In the genomic region with DNA sequence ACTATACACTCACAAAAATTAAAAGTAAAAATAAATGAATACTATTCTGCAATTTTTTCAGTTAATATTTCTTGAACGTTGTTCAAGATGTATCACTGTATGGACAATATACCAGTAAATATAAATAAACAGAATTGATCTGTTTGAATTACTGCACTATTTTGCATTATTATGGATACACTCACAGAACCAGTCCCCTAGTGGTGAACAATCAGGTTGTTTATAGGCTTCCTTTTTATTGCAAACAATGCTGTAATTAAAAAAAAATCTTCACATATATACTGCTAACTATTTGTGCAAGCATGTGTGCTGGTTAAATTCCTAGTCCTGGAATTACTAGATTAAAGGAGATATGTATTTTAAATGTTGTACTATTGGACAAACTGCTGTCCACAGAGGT, we compare ENCODE assay signal across 14 cellular contexts.
A peak's percentile ranks its signal among the peaks of the same experiment; 100 is the strongest.
DNase-seq lines count a peak whose midpoint lies in the region; ATAC-seq and TF ChIP-seq lines count a peak whose summit lies in the region.
"Had no signal": no experiment of that assay in that cellular context is flagged by ENCODE, and none has a peak within 500 bp of the region (broad histone marks: within the 10 kb centered on the region; RNA-seq: fewer than 3 reads in every experiment).

No MANE protein-coding gene starts in this region.

- TF ChIP-seq POLR2A in IMR-90 (IDR thresholded peaks at IDR 0.05; ENCODE audit: low read depth, low read length), result no peak

- H3K9me3 ChIP-seq in AG04450 (ENCODE audit: control insufficient read depth, insufficient read depth, low read length) (no peaks in the 10 kb centered on the region), IMR-90 (ENCODE audit: control insufficient read depth, insufficient read depth, low read length) (no peaks in the 10 kb centered on the region), WERI-Rb-1 (ENCODE audit: severe bottlenecking) (no peaks in the 10 kb centered on the region)

- no peaks in the 10 kb centered on the region for H4K20me1 ChIP-seq in IMR-90 (ENCODE audit: insufficient read depth, low read length)

- no peaks in the 10 kb centered on the region for H3K36me3 ChIP-seq in IMR-90 (ENCODE audit: control insufficient read depth, insufficient read depth, low read length)
- no peaks in the 10 kb centered on the region for H3K36me3 ChIP-seq in WERI-Rb-1

- no peaks in the 10 kb centered on the region for H3K79me1 ChIP-seq in IMR-90 (ENCODE audit: low read depth in 1 of 2, low read length in 2 of 2)

- H2BK5ac ChIP-seq in IMR-90 (ENCODE audit: low read depth, low read length, poor library complexity, severe bottlenecking), result no peak overlapping the region

- no peak overlapping the region for H3K56ac ChIP-seq in IMR-90 (ENCODE audit: extremely low read depth, insufficient read depth, low read length)

- no peak overlapping the region for H3K14ac ChIP-seq in IMR-90 (replicated peaks; ENCODE audit: low read depth, low read length)

- H3K9me1 ChIP-seq in IMR-90 (ENCODE audit: insufficient read depth, low read length), result 0 out of 2 replicates have a peak, but pooled peaks cover 3% of the 10 kb centered on the region

- H2AFZ ChIP-seq in IMR-90 (replicated peaks; ENCODE audit: low read length, poor library complexity), result no peak overlapping the region

- peak; percentile 22; the same call in 1 of the 2 replicates for TF ChIP-seq RAD21 in IMR-90 (IDR thresholded peaks at IDR 0.05; ENCODE audit: low read length)

- no peak overlapping the region for H3K23ac ChIP-seq in IMR-90 (ENCODE audit: low read depth, low read length)

- no peak for ATAC-seq in IMR-90 (ENCODE audit: low read depth)
- no peak for ATAC-seq in GM19035 (IDR thresholded peaks at IDR 0.05; ENCODE audit: unreplicated experiment)
- ATAC-seq in GM18520 (IDR thresholded peaks at IDR 0.05; ENCODE audit: unreplicated experiment), result no peak
- ATAC-seq: activated CD4-positive, CD25-positive, alpha-beta regulatory T cell treated with anti-CD3 and anti-CD28 coated beads, Interleukin-2, amount 50 U/mL, for 24 hours; naive thymus-derived CD8-positive, alpha-beta T cell; T-helper 17 cell had no signal

- no peak overlapping the region for H3K4me3 ChIP-seq in AG04450 (ENCODE audit: low read depth, low read length)
- no peak overlapping the region for H3K4me3 ChIP-seq in IMR-90 (ENCODE audit: insufficient read depth, low read depth, low read length)
- no peak overlapping the region for H3K4me3 ChIP-seq in WERI-Rb-1 (ENCODE audit: low read depth, low read length)
- no peak overlapping the region for H3K4me3 ChIP-seq in foreskin fibroblast (ENCODE audit: low read depth in 1 of 2, low read length in 2 of 2)

- H3K18ac ChIP-seq in IMR-90 (ENCODE audit: low read depth, low read length), result peak overlapping the region; percentile 69; the same call in 1 of the 2 replicates

- no peak overlapping the region for H3K9ac ChIP-seq in IMR-90 (ENCODE audit: low read depth, low read length)

- no peak overlapping the region for H3K4me2 ChIP-seq in IMR-90 (ENCODE audit: low read depth, low read length)

- TF ChIP-seq CTCF in AG04450 (IDR thresholded peaks at IDR 0.05; ENCODE audit: low read depth, low read length) (peak; percentile 40), IMR-90 (conservative IDR thresholded peaks at IDR 0.05; ENCODE audit: low read depth, low read length) (peak; percentile 33; the same call in 1 of the 2 replicates), WERI-Rb-1 (IDR thresholded peaks at IDR 0.05; ENCODE audit: low read depth, low read length) (no peak), foreskin fibroblast (IDR thresholded peaks at IDR 0.05; ENCODE audit: low read depth, low read length) (peak; percentile 26)

- DNase-seq in AG04450 (ENCODE audit: low read depth, low spot score) (no peak), IMR-90 (no peak), WERI-Rb-1 (no peak), foreskin fibroblast (no peak), superior temporal gyrus (ENCODE audit: extremely low spot score) (no peak), RPMI8226 (no peak)
- DNase-seq: aorta; naive thymus-derived CD8-positive, alpha-beta T cell; NCI-H2107; retina; T-helper 17 cell had no signal

- H3K4ac ChIP-seq in IMR-90 (ENCODE audit: low read depth, low read length), result no peak overlapping the region

- H4K5ac ChIP-seq in IMR-90 (ENCODE audit: low read depth, low read length), result peak overlapping the region; percentile 82; the same call in 1 of the 2 replicates

- H4K8ac ChIP-seq in IMR-90 (ENCODE audit: low read depth in 2 of 2, low read length in 2 of 2), result peak overlapping the region in 1 of 2 experiments; percentile 77; a peak in 1 of 4 replicates

- H3K4me1 ChIP-seq in IMR-90 (ENCODE audit: control insufficient read depth, insufficient read depth, low read length), result 0 out of 2 replicates have a peak, but pooled peaks cover 4% of the 10 kb centered on the region

- H3K27ac ChIP-seq in AG04450 (ENCODE audit: low read depth, low read length) (no peak overlapping the region), IMR-90 (ENCODE audit: insufficient read depth, low read length) (no peak overlapping the region), WERI-Rb-1 (peak overlapping the region; percentile 9; the same call in 1 of the 2 replicates)

- no peak overlapping the region for H2AK9ac ChIP-seq in IMR-90 (replicated peaks; ENCODE audit: low read depth, low read length, poor library complexity)

- peak overlapping the region; percentile 39; the same call in 1 of the 2 replicates for H4K91ac ChIP-seq in IMR-90 (ENCODE audit: insufficient read depth, low read depth, low read length)

- H2BK20ac ChIP-seq in IMR-90 (ENCODE audit: low read depth, low read length), result peak overlapping the region; percentile 47; the same call in 1 of the 2 replicates

- H2AK5ac ChIP-seq in IMR-90 (ENCODE audit: low read depth, low read length), result peak overlapping the region; percentile 57; the same call in 1 of the 2 replicates

- in situ Hi-C loops in IMR-90 (cut with MboI; ENCODE audit: low sequenced_read_pairs), result loop anchor here (25.0 kb wide), 1 partner anchor 1079 kb away; no protein-coding TSS in a partner anchor

- no TSS peak for BruUV-seq in IMR-90 (replicated peaks; lab: Mats Ljungman, UMichigan)

- intact Hi-C loops in IMR-90 (cut with micrococcal nuclease), result loop anchor here (2.0 to 10.0 kb wide), 3 partner anchors 153 to 276 kb away; no protein-coding TSS in a partner anchor

- H2BK15ac ChIP-seq in IMR-90 (ENCODE audit: low read depth, low read length), result 0 out of 3 replicates have a peak overlapping the region, but pooled peaks have one; percentile 32

- CTCF ChIA-PET in AG04450 (lab: Charles Lee) (interaction anchor here (0.8 to 2.5 kb wide), 21 partner anchors 10 to 1078 kb away, joined by 3 to 29 read pairs (median 6); no protein-coding TSS in a partner anchor), IMR-90 (lab: Yijun Ruan, JAX) (interaction anchor here (1.1 to 1.6 kb wide), 3 partner anchors 43 to 152 kb away, joined by 3 to 5 read pairs (median 5); no protein-coding TSS in a partner anchor)

- dilution Hi-C loops in IMR-90 (cut with HindIII; ENCODE audit: low sequenced_read_pairs, unreplicated experiment), result no loop called here

- H2BK120ac ChIP-seq in IMR-90 (ENCODE audit: low read depth, low read length), result no peak overlapping the region

- no CpG with 5 or more reads among the region's 1 CpG for WGBS in IMR-90 (ENCODE audit: extremely low coverage in 2 of 2, insufficient read length in 1 of 2), 2 experiments

- POLR2A ChIA-PET in AG04450 (lab: Yijun Ruan, JAX), result no interaction called here
- POLR2A ChIA-PET in IMR-90 (lab: Charles Lee; ENCODE audit: unreplicated experiment), result no interaction called here

- H3K27me3 ChIP-seq in AG04450 (ENCODE audit: control insufficient read depth, insufficient read depth, low read length), result no peaks in the 10 kb centered on the region
- no peaks in the 10 kb centered on the region for H3K27me3 ChIP-seq in IMR-90 (ENCODE audit: control insufficient read depth, insufficient read depth, low read length)
- H3K27me3 ChIP-seq in WERI-Rb-1 (ENCODE audit: insufficient read depth, low read depth, severe bottlenecking), result no peaks in the 10 kb centered on the region

TF ChIP-seq in IMR-90, 13 proteins besides CTCF, POLR2A, EP300 and RAD21:
- TF ChIP-seq, protein P1, sequence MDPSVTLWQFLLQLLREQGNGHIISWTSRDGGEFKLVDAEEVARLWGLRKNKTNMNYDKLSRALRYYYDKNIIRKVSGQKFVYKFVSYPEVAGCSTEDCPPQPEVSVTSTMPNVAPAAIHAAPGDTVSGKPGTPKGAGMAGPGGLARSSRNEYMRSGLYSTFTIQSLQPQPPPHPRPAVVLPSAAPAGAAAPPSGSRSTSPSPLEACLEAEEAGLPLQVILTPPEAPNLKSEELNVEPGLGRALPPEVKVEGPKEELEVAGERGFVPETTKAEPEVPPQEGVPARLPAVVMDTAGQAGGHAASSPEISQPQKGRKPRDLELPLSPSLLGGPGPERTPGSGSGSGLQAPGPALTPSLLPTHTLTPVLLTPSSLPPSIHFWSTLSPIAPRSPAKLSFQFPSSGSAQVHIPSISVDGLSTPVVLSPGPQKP (IDR thresholded peaks at IDR 0.05; ENCODE audit: borderline replicate concordance, low read depth, low read length), result no peak
- TF ChIP-seq, protein P2, sequence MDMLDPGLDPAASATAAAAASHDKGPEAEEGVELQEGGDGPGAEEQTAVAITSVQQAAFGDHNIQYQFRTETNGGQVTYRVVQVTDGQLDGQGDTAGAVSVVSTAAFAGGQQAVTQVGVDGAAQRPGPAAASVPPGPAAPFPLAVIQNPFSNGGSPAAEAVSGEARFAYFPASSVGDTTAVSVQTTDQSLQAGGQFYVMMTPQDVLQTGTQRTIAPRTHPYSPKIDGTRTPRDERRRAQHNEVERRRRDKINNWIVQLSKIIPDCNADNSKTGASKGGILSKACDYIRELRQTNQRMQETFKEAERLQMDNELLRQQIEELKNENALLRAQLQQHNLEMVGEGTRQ (IDR thresholded peaks at IDR 0.05; ENCODE audit: low read depth, low read length), result no peak
- no peak for TF ChIP-seq NFE2L2 (IDR thresholded peaks at IDR 0.05; ENCODE audit: low read depth, low read length)
- TF ChIP-seq RFX5 (IDR thresholded peaks at IDR 0.05; ENCODE audit: low read depth, low read length), result no peak
- TF ChIP-seq CEBPB (IDR thresholded peaks at IDR 0.05; ENCODE audit: low read depth, low read length), result no peak
- no peak for TF ChIP-seq FOS (IDR thresholded peaks at IDR 0.05; ENCODE audit: low read depth, low read length)
- TF ChIP-seq BHLHE40 (IDR thresholded peaks at IDR 0.05; ENCODE audit: low read depth, low read length), result no peak
- TF ChIP-seq MXI1 (IDR thresholded peaks at IDR 0.05; ENCODE audit: borderline replicate concordance, low read depth, low read length), result no peak
- no peak for TF ChIP-seq SMC3 (IDR thresholded peaks at IDR 0.05; ENCODE audit: low read depth, low read length)
- no peak for TF ChIP-seq CHD1 (IDR thresholded peaks at IDR 0.05; ENCODE audit: low read depth, low read length)
